In genomic region chr16:68116256-68116853, GRCh38 we compare ENCODE assay signal across 8 cellular contexts. TPM values are rescaled to one million over a fixed set of nuclear protein-coding genes. Genes with fewer than 3 reads are reported as not detected.
DNase-seq lines count a peak whose midpoint lies in the region; ATAC-seq, FAIRE-seq and TF ChIP-seq lines count a peak whose summit lies in the region.

No MANE protein-coding gene starts in this region.

- no peak for FAIRE-seq in HTR-8/SVneo (lab: Jason Lieb, UNC)

- peaks cover 19% of the 10 kb centered on the region for H3K36me3 Mint-ChIP-seq in CD8-positive, alpha-beta T cell

- H3K36me3 ChIP-seq in CD8-positive, alpha-beta T cell (ENCODE audit: insufficient read depth, low read length) = no peaks in the 10 kb centered on the region
- H3K36me3 ChIP-seq in lung (ENCODE audit: control insufficient read depth in 2 of 2, insufficient read depth in 2 of 2, low read length in 2 of 2) = peaks cover 0 to 2% of the 10 kb centered on the region in 2 donors

- H3K27ac ChIP-seq in CD8-positive, alpha-beta T cell (ENCODE audit: low read depth, low read length) = no peak overlapping the region
- H3K27ac ChIP-seq in lung (ENCODE audit: low read depth in 1 of 2, low read length in 1 of 2) = no peak overlapping the region

- H3K4me3 ChIP-seq in CD8-positive, alpha-beta T cell (ENCODE audit: low read depth, low read length) = no peak overlapping the region
- no peak overlapping the region for H3K4me3 ChIP-seq in lung

- no peaks in the 10 kb centered on the region for H3K9me3 ChIP-seq in CD8-positive, alpha-beta T cell (ENCODE audit: low read length)
- H3K9me3 ChIP-seq in lung (ENCODE audit: control insufficient read depth in 2 of 2, insufficient read depth in 1 of 2, low read length in 1 of 2) = peaks cover 0 to 2% of the 10 kb centered on the region in 2 donors

- H3K4me3 Mint-ChIP-seq in CD8-positive, alpha-beta T cell = peak overlapping the region; percentile 51

- peak; percentile 77 for TF ChIP-seq CTCF in CD8-positive, alpha-beta T cell (IDR thresholded peaks at IDR 0.05)
- peak; percentile 17 for TF ChIP-seq CTCF in lung (IDR thresholded peaks at IDR 0.05; ENCODE audit: control extremely low read depth, extremely low read depth)

- intact Hi-C loops in CD8-positive, alpha-beta T cell (cut with DNase I, micrococcal nuclease) = loop anchor here (1.0 to 5.0 kb wide), 3 partner anchors 22 to 44 kb away; no protein-coding TSS in a partner anchor

- peak; percentile 75 for ATAC-seq in CD8-positive, alpha-beta T cell
- ATAC-seq in lung (ENCODE audit: insufficient read depth, low FRiP score) = no peak

- peaks cover 88% of the 10 kb centered on the region for H3K4me1 ChIP-seq in CD8-positive, alpha-beta T cell (ENCODE audit: insufficient read depth, low read length)
- peaks cover 3 to 6% of the 10 kb centered on the region in 2 donors for H3K4me1 ChIP-seq in lung (ENCODE audit: control insufficient read depth in 2 of 2, insufficient read depth in 2 of 2, low read length in 2 of 2)

- no peaks in the 10 kb centered on the region for H3K27me3 ChIP-seq in CD8-positive, alpha-beta T cell (ENCODE audit: insufficient read depth, low read length)
- H3K27me3 ChIP-seq in lung (ENCODE audit: control insufficient read depth, insufficient read depth) = no peaks in the 10 kb centered on the region

- DNase-seq in CD8-positive, alpha-beta T cell = no peak
- peak; percentile 28 for DNase-seq in HTR-8/SVneo (ENCODE audit: insufficient read length, low spot score)
- peak; percentile 59 for DNase-seq in amniotic epithelial cell (ENCODE audit: low read depth)
- no peak for DNase-seq in lung (ENCODE audit: low spot score)
- DNase-seq in kidney glomerular epithelial cell (lab: John Stamatoyannopoulos, UW) = no peak
- DNase-seq in NCI-H1105 treated with DMSO at 0.1 percent for 48 hours (lab: John Stamatoyannopoulos, UW) = no peak
- DNase-seq in stimulated activated CD4-positive, alpha-beta T cell treated with anti-CD3 and anti-CD28 coated beads, Interleukin-4, amount 100 ng/mL, for 1 hour = no peak
- no peak for DNase-seq in NCI-H446 treated with DMSO at 0.1 percent for 48 hours (lab: John Stamatoyannopoulos, UW)

- WGBS in lung, 2 donors = 62 to 66% methylated on average over 2 of the region's 2 CpGs

- peaks cover 84% of the 10 kb centered on the region for H3K4me1 Mint-ChIP-seq in CD8-positive, alpha-beta T cell (ENCODE audit: low read depth)

- POLR2A ChIA-PET in CD8-positive, alpha-beta T cell (lab: Charles Lee) = no interaction called here

- peaks cover 6% of the 10 kb centered on the region for H3K9me3 Mint-ChIP-seq in CD8-positive, alpha-beta T cell

- H3K27me3 Mint-ChIP-seq in CD8-positive, alpha-beta T cell (ENCODE audit: low read depth) = no peaks in the 10 kb centered on the region

- CTCF ChIA-PET in CD8-positive, alpha-beta T cell (lab: Charles Lee) = interaction anchor here (0.7 to 1.8 kb wide), 8 partner anchors 12 to 114 kb away, joined by 3 to 6 read pairs (median 4); no protein-coding TSS in a partner anchor

- peak overlapping the region; percentile 67 for H3K27ac Mint-ChIP-seq in CD8-positive, alpha-beta T cell

RNA-seq across cellular contexts. Expression of gene NFATC3, which starts 31.2 kb away (rescaled TPM):
- total RNA-seq in CD8-positive, alpha-beta T cell = 10 to 100 TPM; 79.4 to 85.2 TPM
- 10 to 100 TPM; 56.0 to 69.6 TPM for total RNA-seq in lung
- 10 to 100 TPM; 13.5 to 15.5 TPM for polyA plus RNA-seq in lung

Comparison
In these comparisons a context has a peak if more than half of its experiments do, and no peak if none do; other contexts are left out.
1. DNase-seq: peak in HTR-8/SVneo (single experiment) and amniotic epithelial cell (single experiment); none in CD8-positive, alpha-beta T cell (0 of 7), lung (single experiment), kidney glomerular epithelial cell (single experiment), NCI-H1105 treated with DMSO at 0.1 percent for 48 hours (single experiment), stimulated activated CD4-positive, alpha-beta T cell treated with anti-CD3 and anti-CD28 coated beads, Interleukin-4, amount 100 ng/mL, for 1 hour (single experiment) and NCI-H446 treated with DMSO at 0.1 percent for 48 hours (single experiment).